In the genomic region with DNA sequence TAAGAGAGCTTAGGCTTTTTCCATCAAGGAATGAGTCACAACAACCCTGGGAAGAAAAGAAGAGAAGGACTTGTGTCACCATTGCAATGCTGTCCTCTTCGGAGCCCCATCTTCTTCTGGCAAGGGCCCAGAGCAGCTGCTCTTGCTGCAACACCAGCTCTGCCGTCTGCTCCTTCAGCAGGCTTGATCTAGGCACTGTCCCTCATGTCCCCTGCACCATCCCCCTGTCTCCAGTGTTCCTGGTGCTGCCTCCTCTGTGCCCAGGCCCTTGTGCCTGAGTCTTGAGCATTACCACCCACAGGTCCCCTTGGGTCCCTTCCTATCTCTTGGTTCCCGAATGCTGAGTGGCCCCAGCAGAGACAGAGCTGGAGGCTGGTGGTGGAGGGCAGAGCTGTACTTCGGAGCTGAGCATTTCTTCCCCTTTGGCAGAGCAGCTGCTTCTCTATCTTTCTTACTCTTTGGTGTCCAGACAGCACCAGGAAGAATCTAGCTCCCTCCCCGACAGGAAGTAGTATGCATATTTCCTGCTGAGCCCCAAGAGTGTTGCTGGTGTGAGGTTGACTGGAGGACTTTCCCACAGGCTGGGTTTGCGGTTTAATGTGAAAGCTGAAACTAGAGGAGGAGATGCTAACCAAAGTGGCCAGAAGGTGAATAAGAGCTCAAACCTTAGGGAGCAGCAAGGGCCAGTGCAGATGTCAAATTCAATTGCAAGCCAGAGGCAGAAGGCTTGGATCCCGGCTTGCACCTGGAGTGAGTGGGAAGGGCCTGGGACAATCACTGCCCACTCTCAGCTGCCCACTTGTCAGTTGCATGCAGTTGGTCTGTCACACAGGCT, we compare ENCODE assay signal across 8 cellular contexts. TPM values are rescaled to one million over a fixed set of nuclear protein-coding genes. Genes with fewer than 3 reads are reported as not detected.
A peak's percentile ranks its signal among the peaks of the same experiment; 100 is the strongest.
DNase-seq lines count a peak whose midpoint lies in the region; ATAC-seq and TF ChIP-seq lines count a peak whose summit lies in the region.

No MANE protein-coding gene starts in this region.

- peak overlapping the region; percentile 11 for H2AFZ ChIP-seq in mesenchymal stem cell (ENCODE audit: low read depth, low read length)

- no peak overlapping the region for H3K14ac ChIP-seq in mesenchymal stem cell (ENCODE audit: low read length in 2 of 2)

- peaks cover 8% of the 10 kb centered on the region for H3K4me1 ChIP-seq in mesenchymal stem cell (ENCODE audit: control insufficient read depth, insufficient read depth, low read depth, low read length)

- H3K23ac ChIP-seq in mesenchymal stem cell (ENCODE audit: low read length in 2 of 2), result no peak overlapping the region

- H2BK12ac ChIP-seq in mesenchymal stem cell (ENCODE audit: low read length in 2 of 2), result peak overlapping the region; percentile 7 to 69

- peak overlapping the region; percentile 95 for H4K8ac ChIP-seq in mesenchymal stem cell (ENCODE audit: low read length)

- H3K36me3 Mint-ChIP-seq in CD4-positive, alpha-beta T cell (ENCODE audit: low read depth), result no peaks in the 10 kb centered on the region
- peaks cover 2% of the 10 kb centered on the region for H3K36me3 Mint-ChIP-seq in T-helper 1 cell treated with Interleukin-12 subunit alpha and Interleukin-12 subunit beta and Interleukin-4 antibody, amounts not matched to agents 30 μg/mL and 1 μg/mL, for 36 hours (ENCODE audit: low read depth)

- 57% methylated on average over 7 of the region's 7 CpGs for WGBS in mesenchymal stem cell

- H2BK15ac ChIP-seq in mesenchymal stem cell (ENCODE audit: low read depth, poor library complexity, severe bottlenecking), result peak overlapping the region; percentile 87

- CTCF ChIA-PET in CD4-positive, alpha-beta T cell (lab: Charles Lee), result interaction anchor here (1.4 to 2.7 kb wide), 3 partner anchors 12 to 66 kb away, joined by 4 to 8 read pairs (median 8); no protein-coding TSS in a partner anchor

- H2AK5ac ChIP-seq in mesenchymal stem cell (ENCODE audit: low read length, severe bottlenecking), result peak overlapping the region; percentile 49

- no peaks in the 10 kb centered on the region for H3K9me3 ChIP-seq in CD4-positive, alpha-beta T cell (ENCODE audit: control insufficient read depth, low read length)
- no peaks in the 10 kb centered on the region for H3K9me3 ChIP-seq in mesenchymal stem cell (ENCODE audit: control insufficient read depth, low read length)

- H3K9ac ChIP-seq in mesenchymal stem cell (ENCODE audit: low read length), result no peak overlapping the region

- H3K27ac ChIP-seq in CD4-positive, alpha-beta T cell (ENCODE audit: low read depth, low read length), result peak overlapping the region; percentile 24
- peak overlapping the region; percentile 76 for H3K27ac ChIP-seq in mesenchymal stem cell (ENCODE audit: low read length, poor library complexity, severe bottlenecking)

- peak; percentile 7 to 39 (median 20) for DNase-seq in CD4-positive, alpha-beta T cell
- DNase-seq in brain pericyte (ENCODE audit: low read depth, low spot score), result peak; percentile 68
- peak; percentile 82 for DNase-seq in mesenchymal stem cell
- DNase-seq in stromal cell of bone marrow (ENCODE audit: low read depth), result peak; percentile 81
- no peak for DNase-seq in H7

- ATAC-seq in CD4-positive, alpha-beta T cell (ENCODE audit: poor library complexity), result peak; percentile 85
- ATAC-seq in GM19395 (IDR thresholded peaks at IDR 0.05; ENCODE audit: unreplicated experiment) (peak; percentile 81), HG03432 (IDR thresholded peaks at IDR 0.05; ENCODE audit: unreplicated experiment) (peak; percentile 85)

- peak overlapping the region; percentile 87 for H3K27ac Mint-ChIP-seq in CD4-positive, alpha-beta T cell
- H3K27ac Mint-ChIP-seq in T-helper 1 cell treated with Interleukin-12 subunit alpha and Interleukin-12 subunit beta and Interleukin-4 antibody, amounts not matched to agents 30 μg/mL and 1 μg/mL, for 36 hours, result peak overlapping the region; percentile 77

- no peaks in the 10 kb centered on the region for H3K79me1 ChIP-seq in mesenchymal stem cell (replicated peaks; ENCODE audit: low read length, poor library complexity, severe bottlenecking)

- POLR2A ChIA-PET in CD4-positive, alpha-beta T cell (lab: Charles Lee), result interaction anchor here (0.9 to 2.1 kb wide), 7 partner anchors 12 to 1208 kb away, joined by 3 to 18 read pairs (median 8); partner anchors contain the start of genes EIF4G2, WEE1 and ZNF143

- no peak for TF ChIP-seq CTCF in CD4-positive, alpha-beta T cell (IDR thresholded peaks at IDR 0.05)

- H3K4me3 Mint-ChIP-seq in CD4-positive, alpha-beta T cell, result peak overlapping the region; percentile 51
- peak overlapping the region; percentile 70 for H3K4me3 Mint-ChIP-seq in T-helper 1 cell treated with Interleukin-12 subunit alpha and Interleukin-12 subunit beta and Interleukin-4 antibody, amounts not matched to agents 30 μg/mL and 1 μg/mL, for 36 hours

- H3K4me3 ChIP-seq in mesenchymal stem cell (ENCODE audit: insufficient read depth in 1 of 2, low read depth in 1 of 2, low read length in 2 of 2), result peak overlapping the region in 1 of 2 experiments; percentile 39
- H3K4me3 ChIP-seq in H7 (ENCODE audit: insufficient read depth, low read depth, low read length), result no peak overlapping the region

- H2BK5ac ChIP-seq in mesenchymal stem cell (ENCODE audit: low read depth, low read length, poor library complexity, severe bottlenecking), result peak overlapping the region; percentile 1

- no peaks in the 10 kb centered on the region for H3K27me3 ChIP-seq in CD4-positive, alpha-beta T cell (ENCODE audit: control insufficient read depth, insufficient read depth, low read length)
- H3K27me3 ChIP-seq in mesenchymal stem cell (ENCODE audit: control insufficient read depth in 1 of 2, insufficient read depth in 1 of 2, low read length in 2 of 2) (no peaks in the 10 kb centered on the region), H7 (ENCODE audit: control insufficient read depth, insufficient read depth, low read length) (no peaks in the 10 kb centered on the region)

- intact Hi-C loops in CD4-positive, alpha-beta T cell (cut with DNase I, micrococcal nuclease), result no loop called here

- H3K9me3 Mint-ChIP-seq in CD4-positive, alpha-beta T cell, result peaks cover 3% of the 10 kb centered on the region
- no peaks in the 10 kb centered on the region for H3K9me3 Mint-ChIP-seq in T-helper 1 cell treated with Interleukin-12 subunit alpha and Interleukin-12 subunit beta and Interleukin-4 antibody, amounts not matched to agents 30 μg/mL and 1 μg/mL, for 36 hours

- peak overlapping the region; percentile 36 for H3K4me2 ChIP-seq in mesenchymal stem cell (ENCODE audit: low read length, poor library complexity, severe bottlenecking)

- peak overlapping the region in 1 of 2 experiments; percentile 62 for H3K4ac ChIP-seq in mesenchymal stem cell (ENCODE audit: low read depth in 1 of 2, low read length in 2 of 2)

- peak overlapping the region; percentile 55 to 82 for H3K18ac ChIP-seq in mesenchymal stem cell (ENCODE audit: low read depth in 1 of 2, low read length in 2 of 2)

- H3K36me3 ChIP-seq in mesenchymal stem cell (ENCODE audit: control insufficient read depth in 1 of 2, insufficient read depth in 2 of 2, low read depth in 1 of 2, low read length in 2 of 2) (no peaks in the 10 kb centered on the region), H7 (replicated peaks; ENCODE audit: control insufficient read depth, insufficient read depth, low read length) (no peaks in the 10 kb centered on the region)

- H2BK120ac ChIP-seq in mesenchymal stem cell (ENCODE audit: low read depth, low read length), result peak overlapping the region; percentile 11

- no peaks in the 10 kb centered on the region for H3K27me3 Mint-ChIP-seq in CD4-positive, alpha-beta T cell
- peaks cover 27% of the 10 kb centered on the region for H3K27me3 Mint-ChIP-seq in T-helper 1 cell treated with Interleukin-12 subunit alpha and Interleukin-12 subunit beta and Interleukin-4 antibody, amounts not matched to agents 30 μg/mL and 1 μg/mL, for 36 hours (ENCODE audit: low read depth)

- peaks cover 16% of the 10 kb centered on the region for H3K4me1 Mint-ChIP-seq in CD4-positive, alpha-beta T cell (ENCODE audit: low read depth)
- H3K4me1 Mint-ChIP-seq in T-helper 1 cell treated with Interleukin-12 subunit alpha and Interleukin-12 subunit beta and Interleukin-4 antibody, amounts not matched to agents 30 μg/mL and 1 μg/mL, for 36 hours (ENCODE audit: low read depth), result peaks cover 26% of the 10 kb centered on the region

- H4K91ac ChIP-seq in mesenchymal stem cell (ENCODE audit: low read length), result peak overlapping the region; percentile 91

RNA-seq across cellular contexts. Expression of gene WEE1, which starts 27.8 kb away (rescaled TPM):
- total RNA-seq in CD4-positive, alpha-beta T cell, result 10 to 100 TPM in 1 of 2 experiments, 1 to 10 TPM in 1; 9.3 to 10.7 TPM
- 7.5 TPM for polyA plus RNA-seq in mesenchymal stem cell (2013, experiment 1 of 2)
- polyA plus RNA-seq in mesenchymal stem cell (2013, experiment 2 of 2), result 7.5 TPM
- total RNA-seq in H7 (2014; rRNA removed; shearing (Covaris generic)), result 125 and 176 TPM in 2 replicates

Comparison
In these comparisons a context has a peak if more than half of its experiments do, and no peak if none do; other contexts are left out.
1. RNA of gene WEE1, which starts 27.8 kb away (total RNA-seq): 125 to 176 TPM in H7; 9.3 to 10.7 TPM in CD4-positive, alpha-beta T cell; every median in the first group is over 10 times any median in the second.
2. Peak in every context shown above with its lines, with median percentiles within 50 percentile points of each other: ATAC-seq.